ENCODE assay signal across 1 cellular context in genomic region chr5:178307266-178308045, GRCh38.
TF ChIP-seq lines count a peak whose summit lies in the region.

No MANE protein-coding gene starts in this region.

TF ChIP-seq in GM23338, 12 proteins besides CTCF, POLR2A, EP300 and RAD21:
- TF ChIP-seq EZH2 (IDR thresholded peaks at IDR 0.05; ENCODE audit: low read depth, unreplicated experiment) (no peak), CREB1 (CRISPR knock-in tag; IDR thresholded peaks at IDR 0.05; ENCODE audit: low read depth) (no peak), ETS1 (IDR thresholded peaks at IDR 0.05) (no peak), REST (IDR thresholded peaks at IDR 0.05; ENCODE audit: unreplicated experiment) (no peak), ZNF114 (CRISPR knock-in tag; IDR thresholded peaks at IDR 0.05) (no peak), NANOG (IDR thresholded peaks at IDR 0.05; ENCODE audit: borderline replicate concordance) (no peak), ZNF331 (CRISPR knock-in tag; IDR thresholded peaks at IDR 0.05; ENCODE audit: low read depth) (no peak), ZNF462 (CRISPR knock-in tag; IDR thresholded peaks at IDR 0.05) (no peak), EZH2phosphoT487 (IDR thresholded peaks at IDR 0.05; ENCODE audit: unreplicated experiment) (no peak), JUNB (IDR thresholded peaks at IDR 0.05; ENCODE audit: unreplicated experiment) (no peak), STAT1 (IDR thresholded peaks at IDR 0.05; ENCODE audit: unreplicated experiment) (no peak), POLR2AphosphoS5 (IDR thresholded peaks at IDR 0.05; ENCODE audit: low read depth) (no peak)
TF ChIP-seq in GM23338: peak in this region for 0.
